In the genomic region with DNA sequence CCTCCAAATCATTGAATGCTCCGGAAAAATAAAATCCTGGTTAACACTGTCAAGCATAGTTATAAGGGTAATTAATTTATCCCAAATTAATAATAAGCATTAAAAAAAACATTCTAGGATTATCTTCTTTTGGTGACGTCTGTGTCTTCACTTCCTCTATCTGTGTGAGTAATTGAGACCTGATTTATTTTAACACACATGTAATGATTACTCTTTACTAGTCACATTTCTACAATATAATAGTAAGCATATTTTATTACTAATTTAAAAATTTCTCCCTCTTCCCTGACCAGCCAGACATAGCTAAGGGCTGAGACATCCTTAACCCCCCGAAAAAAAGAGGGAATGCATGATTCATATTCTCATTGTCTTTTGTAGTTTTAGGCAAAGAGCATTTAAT, we compare ENCODE assay signal across 9 cellular contexts. TPM values are rescaled to one million over a fixed set of nuclear protein-coding genes. Genes with fewer than 3 reads are reported as not detected.
DNase-seq lines count a peak whose midpoint lies in the region; ATAC-seq and TF ChIP-seq lines count a peak whose summit lies in the region.
"Had no signal": no experiment of that assay in that cellular context is flagged by ENCODE, and none has a peak within 500 bp of the region (broad histone marks: within the 10 kb centered on the region; RNA-seq: fewer than 3 reads in every experiment).

No MANE protein-coding gene starts in this region.

- peak overlapping the region; percentile 88 for H3K9ac ChIP-seq in KMS-11
- peak overlapping the region; percentile 14 for H3K9ac ChIP-seq in mammary epithelial cell (ENCODE audit: insufficient read depth, low read length)

- peaks cover 52% of the 10 kb centered on the region for H3K4me1 ChIP-seq in CD4-positive, alpha-beta memory T cell (ENCODE audit: insufficient read depth, low read length)
- peaks cover 31% of the 10 kb centered on the region for H3K4me1 ChIP-seq in KMS-11 (ENCODE audit: low read depth, poor library complexity, severe bottlenecking)
- H3K4me1 ChIP-seq in mammary epithelial cell (ENCODE audit: insufficient read depth, low read length): peaks cover 8% of the 10 kb centered on the region
- peaks cover 13 to 28% of the 10 kb centered on the region in 2 donors for H3K4me1 ChIP-seq in naive thymus-derived CD4-positive, alpha-beta T cell (ENCODE audit: control insufficient read depth in 2 of 2, insufficient read depth in 2 of 2, low read length in 2 of 2)

- H3K9me3 ChIP-seq in CD4-positive, alpha-beta memory T cell (ENCODE audit: control insufficient read depth in 1 of 2, low read length in 2 of 2): peaks cover 0 to 1% of the 10 kb centered on the region in 2 donors
- peaks cover 16% of the 10 kb centered on the region for H3K9me3 ChIP-seq in mammary epithelial cell (replicated peaks; ENCODE audit: insufficient read depth, low read length)
- peaks cover 0 to 17% (median 0%) of the 10 kb centered on the region in 3 experiments for H3K9me3 ChIP-seq in naive thymus-derived CD4-positive, alpha-beta T cell (ENCODE audit: control insufficient read depth in 2 of 3, low read length in 3 of 3)

- 36% methylated on average over 3 of the region's 3 CpGs for WGBS in mammary epithelial cell (ENCODE audit: low coverage, missing lambda C conversion rate)

- ATAC-seq in naive thymus-derived CD4-positive, alpha-beta T cell: no peak
- ATAC-seq in HG03159 (IDR thresholded peaks at IDR 0.05; ENCODE audit: unreplicated experiment) (no peak), GM18907 (IDR thresholded peaks at IDR 0.05; ENCODE audit: unreplicated experiment) (no peak), HG03175 (IDR thresholded peaks at IDR 0.05; ENCODE audit: unreplicated experiment) (no peak)

- H3K27ac Mint-ChIP-seq in CD4-positive, alpha-beta memory T cell: no peak overlapping the region
- H3K27ac Mint-ChIP-seq in naive thymus-derived CD4-positive, alpha-beta T cell: no peak overlapping the region

- H3K36me3 ChIP-seq in CD4-positive, alpha-beta memory T cell (ENCODE audit: insufficient read depth, low read length): no peaks in the 10 kb centered on the region
- H3K36me3 ChIP-seq in KMS-11 (ENCODE audit: insufficient read depth) (no peaks in the 10 kb centered on the region), mammary epithelial cell (ENCODE audit: insufficient read depth, low read length) (no peaks in the 10 kb centered on the region)
- peaks cover 0 to 5% (median 0%) of the 10 kb centered on the region in 3 experiments for H3K36me3 ChIP-seq in naive thymus-derived CD4-positive, alpha-beta T cell (ENCODE audit: control insufficient read depth in 2 of 3, insufficient read depth in 3 of 3, low read length in 3 of 3)

- CTCF ChIA-PET in CD4-positive, alpha-beta memory T cell (lab: Charles Lee; ENCODE audit: partially characterized antibody): no interaction called here
- CTCF ChIA-PET in mammary epithelial cell (lab: Charles Lee; ENCODE audit: low non-redundant PET): no interaction called here
- CTCF ChIA-PET in naive thymus-derived CD4-positive, alpha-beta T cell (lab: Charles Lee): no interaction called here

- DNase-seq in CD4-positive, alpha-beta memory T cell: no peak
- peak; percentile 8 for DNase-seq in mammary epithelial cell
- DNase-seq in naive thymus-derived CD4-positive, alpha-beta T cell: no peak
- DNase-seq in midbrain (lab: John Stamatoyannopoulos, UW): no peak

- H3K27ac ChIP-seq in CD4-positive, alpha-beta memory T cell (ENCODE audit: low read depth, low read length): no peak overlapping the region
- H3K27ac ChIP-seq in KMS-11: peak overlapping the region; percentile 97
- H3K27ac ChIP-seq in mammary epithelial cell (ENCODE audit: insufficient read depth, low read depth, low read length): peak overlapping the region; percentile 64
- H3K27ac ChIP-seq in naive thymus-derived CD4-positive, alpha-beta T cell (ENCODE audit: low read depth, low read length): no peak overlapping the region

- H3K4me2 ChIP-seq in KMS-11 (peak overlapping the region; percentile 92), mammary epithelial cell (ENCODE audit: insufficient read depth, low read depth, low read length) (peak overlapping the region; percentile 89)

- peaks cover 3 to 24% (median 16%) of the 10 kb centered on the region in 8 donors for H3K9me3 Mint-ChIP-seq in CD4-positive, alpha-beta memory T cell
- H3K9me3 Mint-ChIP-seq in naive thymus-derived CD4-positive, alpha-beta T cell: peaks cover 5 to 25% (median 14%) of the 10 kb centered on the region in 11 donors

- H2AFZ ChIP-seq in KMS-11 (ENCODE audit: low read depth): no peak overlapping the region
- H2AFZ ChIP-seq in mammary epithelial cell (ENCODE audit: low read depth, low read length): no peak overlapping the region

- peaks cover 33 to 67% (median 51%) of the 10 kb centered on the region in 4 donors for H3K4me1 Mint-ChIP-seq in CD4-positive, alpha-beta memory T cell
- peaks cover 39 to 80% (median 62%) of the 10 kb centered on the region in 7 donors for H3K4me1 Mint-ChIP-seq in naive thymus-derived CD4-positive, alpha-beta T cell

- H3K27me3 ChIP-seq in CD4-positive, alpha-beta memory T cell (ENCODE audit: insufficient read depth, low read length): no peaks in the 10 kb centered on the region
- no peaks in the 10 kb centered on the region for H3K27me3 ChIP-seq in KMS-11 (ENCODE audit: insufficient read depth, low read depth)
- H3K27me3 ChIP-seq in mammary epithelial cell (ENCODE audit: insufficient read depth, low read length): no peaks in the 10 kb centered on the region
- no peaks in the 10 kb centered on the region for H3K27me3 ChIP-seq in naive thymus-derived CD4-positive, alpha-beta T cell (ENCODE audit: control insufficient read depth in 2 of 2, insufficient read depth in 2 of 2, low read length in 2 of 2)

- POLR2A ChIA-PET in CD4-positive, alpha-beta memory T cell (lab: Charles Lee; ENCODE audit: partially characterized antibody): no interaction called here
- POLR2A ChIA-PET in naive thymus-derived CD4-positive, alpha-beta T cell (lab: Charles Lee): interaction anchor here (0.7 kb wide), 1 partner anchor 8 kb away, joined by 3 read pairs; no protein-coding TSS in a partner anchor

- dilution Hi-C loops in mammary epithelial cell (cut with HindIII; ENCODE audit: low sequenced_read_pairs): loop anchor here (10.0 kb wide), 1 partner anchor 107 kb away; no protein-coding TSS in a partner anchor

- H3K4me3 ChIP-seq in CD4-positive, alpha-beta memory T cell (ENCODE audit: low read length in 2 of 2): no peak overlapping the region
- H3K4me3 ChIP-seq in KMS-11 (IDR thresholded peaks at IDR 0.05; ENCODE audit: insufficient read depth, low read depth, low read length) (no peak overlapping the region), mammary epithelial cell (replicated peaks in 1 of 3; ENCODE audit: insufficient read depth in 1 of 3, low read depth in 2 of 3, low read length in 3 of 3) (peak overlapping the region; percentile 57 to 77 (median 60))
- no peak overlapping the region for H3K4me3 ChIP-seq in naive thymus-derived CD4-positive, alpha-beta T cell (ENCODE audit: low read length)
- H3K4me3 ChIP-seq: lung had no signal

- intact Hi-C loops in CD4-positive, alpha-beta memory T cell (cut with micrococcal nuclease): loop anchor here (5.0 to 10.0 kb wide), 3 partner anchors 443 to 1019 kb away; a partner anchor contains a TSS
- intact Hi-C loops in mammary epithelial cell (cut with micrococcal nuclease): loop anchor here (5.0 to 10.0 kb wide), 4 partner anchors 86 to 381 kb away; no protein-coding TSS in a partner anchor
- intact Hi-C loops in naive thymus-derived CD4-positive, alpha-beta T cell (cut with micrococcal nuclease): loop anchor here (2.0 to 10.0 kb wide), 12 partner anchors 169 to 1147 kb away; a partner anchor contains a TSS

- no peaks in the 10 kb centered on the region for H3K27me3 Mint-ChIP-seq in CD4-positive, alpha-beta memory T cell
- no peaks in the 10 kb centered on the region for H3K27me3 Mint-ChIP-seq in naive thymus-derived CD4-positive, alpha-beta T cell

- no peaks in the 10 kb centered on the region for H4K20me1 ChIP-seq in KMS-11 (ENCODE audit: insufficient read depth)
- no peaks in the 10 kb centered on the region for H4K20me1 ChIP-seq in mammary epithelial cell (ENCODE audit: insufficient read depth, low read length)

- TF ChIP-seq CTCF in KMS-11 (conservative IDR thresholded peaks at IDR 0.05; ENCODE audit: low read depth, low read length) (no peak), mammary epithelial cell (conservative IDR thresholded peaks at IDR 0.05 in 1 of 2, IDR thresholded peaks at IDR 0.05 in 1 of 2; ENCODE audit: extremely low read depth in 1 of 2, insufficient read depth in 1 of 2, low read depth in 1 of 2, low read length in 2 of 2) (no peak)

- H3K36me3 Mint-ChIP-seq in CD4-positive, alpha-beta memory T cell: peaks cover 14 to 23% of the 10 kb centered on the region in 2 donors
- peaks cover 6 to 29% (median 7%) of the 10 kb centered on the region in 5 donors for H3K36me3 Mint-ChIP-seq in naive thymus-derived CD4-positive, alpha-beta T cell

- in situ Hi-C loops in mammary epithelial cell (cut with MboI; ENCODE audit: low sequenced_read_pairs in 2 of 2): no loop called here

- H3K79me2 ChIP-seq in KMS-11 (ENCODE audit: insufficient read depth, low read depth) (peaks cover 63% of the 10 kb centered on the region), mammary epithelial cell (ENCODE audit: insufficient read depth, low read length) (peaks cover 64% of the 10 kb centered on the region)

- peak overlapping the region in 7 of 8 donors; percentile 6 to 67 (median 47) for H3K4me3 Mint-ChIP-seq in CD4-positive, alpha-beta memory T cell
- H3K4me3 Mint-ChIP-seq in naive thymus-derived CD4-positive, alpha-beta T cell: peak overlapping the region; percentile 33 to 98 (median 69)

- BruUV-seq in mammary epithelial cell (replicated peaks; lab: Mats Ljungman, UMichigan): no TSS peak

RNA-seq across cellular contexts. Expression of a gene that starts 2.3 kb away (rescaled TPM):
- total RNA-seq in CD4-positive, alpha-beta memory T cell: 10 to 100 TPM; 43.7 to 44.4 TPM
- polyA plus RNA-seq in CD4-positive, alpha-beta memory T cell: 10 to 100 TPM in 1 of 2 donors, 1 to 10 TPM in 1; 4.6 to 12.6 TPM
- total RNA-seq in mammary epithelial cell: 10 to 100 TPM; 40.0 to 67.2 TPM
- polyA plus RNA-seq in mammary epithelial cell: 27.0 TPM
- polyA minus RNA-seq in mammary epithelial cell: 39.2 TPM
- total RNA-seq in naive thymus-derived CD4-positive, alpha-beta T cell: 10 to 100 TPM; 34.2 to 46.4 (median 39.1) TPM
- polyA plus RNA-seq in naive thymus-derived CD4-positive, alpha-beta T cell: 10 to 100 TPM; 12.0 to 12.2 TPM

Comparison
In these comparisons a context has a peak if more than half of its experiments do, and no peak if none do; other contexts are left out.
1. H3K27ac ChIP-seq: peak in KMS-11 (single experiment) and mammary epithelial cell (single experiment); none in CD4-positive, alpha-beta memory T cell (single experiment) and naive thymus-derived CD4-positive, alpha-beta T cell (single experiment).
2. H3K4me3 ChIP-seq: peak in mammary epithelial cell (3 of 3); none in CD4-positive, alpha-beta memory T cell (0 of 2), KMS-11 (single experiment) and naive thymus-derived CD4-positive, alpha-beta T cell (single experiment).